17 cellular contexts compared by ENCODE assay signal in the genomic region with DNA sequence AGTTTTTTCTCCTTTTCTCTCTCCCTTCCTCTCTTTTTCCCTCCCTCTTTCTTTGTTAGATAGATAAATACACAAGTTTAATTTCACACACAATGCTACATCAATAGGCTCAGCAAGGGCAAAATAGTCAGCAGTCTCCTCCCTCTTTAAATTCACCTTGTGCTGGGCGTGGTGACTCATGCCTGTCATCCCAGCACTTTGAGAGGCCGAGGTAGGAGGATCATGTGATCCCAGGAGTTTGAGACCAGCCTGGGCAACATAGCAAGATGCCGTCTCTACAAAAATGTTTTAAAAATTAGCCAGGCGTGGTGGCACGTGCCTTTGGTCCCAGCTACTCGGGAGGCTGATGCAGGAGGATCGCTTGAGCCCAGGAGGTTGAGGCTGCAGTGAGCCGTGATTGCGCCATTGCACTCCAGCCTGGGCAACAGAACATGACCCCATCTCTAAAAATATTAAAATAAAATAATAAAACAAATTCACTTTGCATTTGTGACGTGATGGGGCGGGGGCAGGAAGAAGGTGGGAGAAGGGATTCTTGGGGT. TPM values are rescaled to one million over a fixed set of nuclear protein-coding genes. Genes with fewer than 3 reads are reported as not detected.
DNase-seq lines count a peak whose midpoint lies in the region; ATAC-seq and TF ChIP-seq lines count a peak whose summit lies in the region.
"Had no signal": no experiment of that assay in that cellular context is flagged by ENCODE, and none has a peak within 500 bp of the region (broad histone marks: within the 10 kb centered on the region; RNA-seq: fewer than 3 reads in every experiment).

No MANE protein-coding gene starts in this region.

- H3K27me3 ChIP-seq in spleen (replicated peaks in 1 of 7): peaks cover 0 to 32% (median 0%) of the 10 kb centered on the region in 7 donors

- POLR2A ChIA-PET in OCI-LY7 (lab: Charles Lee): no interaction called here

- 78 to 93% (median 86%) methylated on average over 11 of the region's 11 CpGs for WGBS in spleen, 5 donors

- H2AFZ ChIP-seq in OCI-LY7 (ENCODE audit: low read length): no peak overlapping the region

- no peaks in the 10 kb centered on the region for H3K9me3 Mint-ChIP-seq in T-helper 1 cell treated with Interleukin-12 subunit alpha and Interleukin-12 subunit beta and Interleukin-4 antibody, amounts not matched to agents 30 μg/mL and 1 μg/mL, for 36 hours
- no peaks in the 10 kb centered on the region for H3K9me3 Mint-ChIP-seq in central memory CD8-positive, alpha-beta T cell
- H3K9me3 Mint-ChIP-seq: IgD-negative memory B cell had no signal

- H3K4me3 ChIP-seq in OCI-LY7 (ENCODE audit: low read depth, low read length, poor library complexity, severe bottlenecking) (no peak overlapping the region), spleen (no peak overlapping the region)
- H3K4me3 ChIP-seq: heart right ventricle, skin epidermis had no signal

- peaks cover 7% of the 10 kb centered on the region; the same call in 1 of the 2 replicates for H3K79me2 ChIP-seq in OCI-LY7 (ENCODE audit: insufficient read depth, low read depth, low read length)

- CTCF ChIA-PET in OCI-LY7 (lab: Charles Lee; ENCODE audit: unreplicated experiment): no interaction called here

- H4K20me1 ChIP-seq in OCI-LY7 (ENCODE audit: insufficient read depth, low read length): no peaks in the 10 kb centered on the region

- no TSS peak for BruUV-seq in OCI-LY7 (replicated peaks; lab: Mats Ljungman, UMichigan)

- H3K36me3 Mint-ChIP-seq in T-helper 1 cell treated with Interleukin-12 subunit alpha and Interleukin-12 subunit beta and Interleukin-4 antibody, amounts not matched to agents 30 μg/mL and 1 μg/mL, for 36 hours (ENCODE audit: low read depth): peaks cover 51% of the 10 kb centered on the region
- peaks cover 45% of the 10 kb centered on the region for H3K36me3 Mint-ChIP-seq in central memory CD8-positive, alpha-beta T cell (ENCODE audit: insufficient read depth)

- peak overlapping the region; percentile 78 for H3K27ac Mint-ChIP-seq in T-helper 1 cell treated with Interleukin-12 subunit alpha and Interleukin-12 subunit beta and Interleukin-4 antibody, amounts not matched to agents 30 μg/mL and 1 μg/mL, for 36 hours
- H3K27ac Mint-ChIP-seq in central memory CD8-positive, alpha-beta T cell (ENCODE audit: low read depth): peak overlapping the region; percentile 44

- H3K27me3 Mint-ChIP-seq in T-helper 1 cell treated with Interleukin-12 subunit alpha and Interleukin-12 subunit beta and Interleukin-4 antibody, amounts not matched to agents 30 μg/mL and 1 μg/mL, for 36 hours (ENCODE audit: low read depth): no peaks in the 10 kb centered on the region
- H3K27me3 Mint-ChIP-seq in central memory CD8-positive, alpha-beta T cell: no peaks in the 10 kb centered on the region

- intact Hi-C loops in OCI-LY7 (cut with micrococcal nuclease; ENCODE audit: unreplicated experiment): no loop called here
- intact Hi-C loops in spleen (cut with DNase I; ENCODE audit: low total_unique reads): no loop called here

- no peaks in the 10 kb centered on the region for H3K9me2 ChIP-seq in OCI-LY7 (ENCODE audit: insufficient read depth, low read length)

- H3K4me2 ChIP-seq in OCI-LY7 (ENCODE audit: low read length): peak overlapping the region; percentile 60; the same call in 1 of the 2 replicates

- peaks cover 58% of the 10 kb centered on the region for H3K4me1 Mint-ChIP-seq in T-helper 1 cell treated with Interleukin-12 subunit alpha and Interleukin-12 subunit beta and Interleukin-4 antibody, amounts not matched to agents 30 μg/mL and 1 μg/mL, for 36 hours (ENCODE audit: low read depth)
- H3K4me1 Mint-ChIP-seq in central memory CD8-positive, alpha-beta T cell: peaks cover 44% of the 10 kb centered on the region

- peaks cover 25% of the 10 kb centered on the region for H3K36me3 ChIP-seq in OCI-LY7 (ENCODE audit: insufficient read depth, low read length)
- peaks cover 0 to 33% (median 2%) of the 10 kb centered on the region in 6 donors for H3K36me3 ChIP-seq in spleen

- H3K4me1 ChIP-seq in OCI-LY7 (ENCODE audit: insufficient read depth, low read length, poor library complexity, severe bottlenecking) (peaks cover 75% of the 10 kb centered on the region), spleen (peaks cover 9 to 94% (median 51%) of the 10 kb centered on the region in 6 donors)

- H3K4me3 Mint-ChIP-seq in T-helper 1 cell treated with Interleukin-12 subunit alpha and Interleukin-12 subunit beta and Interleukin-4 antibody, amounts not matched to agents 30 μg/mL and 1 μg/mL, for 36 hours: peak overlapping the region; percentile 29
- H3K4me3 Mint-ChIP-seq in central memory CD8-positive, alpha-beta T cell: no peak overlapping the region
- H3K4me3 Mint-ChIP-seq: CD8-positive, alpha-beta memory T cell had no signal

- no peak for DNase-seq in T-helper 1 cell
- no peak for DNase-seq in OCI-LY7 (ENCODE audit: low spot score)
- DNase-seq in central memory CD8-positive, alpha-beta T cell (ENCODE audit: low spot score in 2 of 2): peak in 1 of 2 donors; percentile 2
- DNase-seq in spleen: peak; percentile 22
- no peak for DNase-seq in COR-L47 (lab: John Stamatoyannopoulos, UW)
- no peak for DNase-seq in SIG-M5 treated with dmso at 0.1 percent for 504 hours (lab: John Stamatoyannopoulos, UW; ENCODE audit: unreplicated experiment)
- DNase-seq: NCI-H1092, NCI-H2171, nucleus accumbens, SIG-M5 had no signal

- H3K9me3 ChIP-seq in OCI-LY7 (ENCODE audit: low read length): no peaks in the 10 kb centered on the region
- H3K9me3 ChIP-seq in spleen: no peaks in the 10 kb centered on the region

- no peak overlapping the region for H3K27ac ChIP-seq in OCI-LY7 (ENCODE audit: low read depth, low read length, poor library complexity, severe bottlenecking)
- no peak overlapping the region for H3K27ac ChIP-seq in spleen
- H3K27ac ChIP-seq: 22Rv1, heart right ventricle, skin epidermis had no signal

- ATAC-seq in central memory CD8-positive, alpha-beta T cell (replicated peaks; ENCODE audit: extremely low read depth, poor library complexity, severe bottlenecking): no peak
- ATAC-seq in GM21360 (IDR thresholded peaks at IDR 0.05; ENCODE audit: unreplicated experiment): no peak
- ATAC-seq: heart right ventricle had no signal

- no peak for TF ChIP-seq POLR2A in spleen (IDR thresholded peaks at IDR 0.05)

- TF ChIP-seq CTCF in OCI-LY7 (conservative IDR thresholded peaks at IDR 0.05; ENCODE audit: low read length) (no peak), spleen (IDR thresholded peaks at IDR 0.05 in 8 of 11, conservative IDR thresholded peaks at IDR 0.05 in 3 of 11) (no peak)

RNA-seq across cellular contexts. Expression of a gene that starts 27.4 kb away (rescaled TPM):
- total RNA-seq in OCI-LY7 (2014; rRNA removed; shearing (Covaris generic)): 10.0 and 10.9 TPM in 2 replicates
- 36.7 and 47.0 TPM in 2 replicates for total RNA-seq in OCI-LY7 (2022)
- total RNA-seq in spleen: 10 to 100 TPM in 6 of 7 donors, 1 to 10 TPM in 1; 8.7 to 19.7 (median 13.0) TPM
- 1 to 10 TPM; 2.7 to 6.0 (median 3.3) TPM for polyA plus RNA-seq in spleen
